1 cellular context compared by ENCODE assay signal in the genomic region with DNA sequence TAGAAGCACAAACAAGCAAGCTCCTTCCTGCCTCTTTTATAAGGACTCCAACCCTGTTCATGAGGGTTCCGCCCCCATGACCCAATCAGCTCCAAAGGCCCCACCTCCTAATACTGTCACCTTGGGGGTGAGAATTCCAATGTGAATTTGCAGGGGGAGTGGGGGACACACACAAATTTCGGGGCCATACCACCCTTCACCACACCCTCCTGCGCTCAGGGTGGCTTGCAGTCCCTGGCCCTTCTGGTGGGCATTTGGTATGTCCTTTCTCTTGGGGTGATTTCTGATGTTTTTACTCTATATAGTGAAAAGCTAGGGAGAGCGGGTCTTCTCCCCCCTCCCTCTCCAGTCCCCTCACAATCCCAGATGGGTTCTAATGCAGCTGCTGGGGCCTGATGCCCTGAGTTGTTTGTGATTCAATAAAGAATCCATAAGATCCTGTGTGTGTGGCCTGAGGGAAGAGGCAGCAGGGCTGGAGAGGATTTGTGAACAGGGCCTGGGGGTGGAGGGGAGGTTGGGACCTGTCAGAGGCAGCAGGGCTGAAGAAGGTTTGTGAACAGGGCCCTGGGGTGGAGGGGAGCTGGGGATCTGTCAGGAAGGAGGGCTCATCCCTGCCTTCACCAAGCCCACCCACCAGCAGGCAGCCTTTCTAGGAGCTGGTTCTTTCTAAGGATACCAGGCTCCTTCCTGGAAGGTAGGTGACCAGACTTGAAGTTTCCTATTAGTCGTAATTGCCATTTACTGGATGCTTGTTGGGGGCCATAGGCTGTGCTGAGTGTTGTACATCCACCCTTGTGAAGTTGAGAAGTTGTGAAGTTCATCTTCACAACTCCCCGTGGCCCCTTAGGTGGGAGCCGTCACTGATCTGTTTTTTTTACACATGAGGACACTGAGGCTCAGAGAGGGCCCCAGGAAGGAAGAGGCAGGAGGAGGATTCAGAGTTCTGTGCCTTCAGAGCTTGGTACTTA.
TF ChIP-seq lines count a peak whose summit lies in the region.

No MANE protein-coding gene starts in this region.

TF ChIP-seq in HepG2, 621 proteins besides CTCF, POLR2A, EP300 and RAD21:
- TF ChIP-seq, protein P1, sequence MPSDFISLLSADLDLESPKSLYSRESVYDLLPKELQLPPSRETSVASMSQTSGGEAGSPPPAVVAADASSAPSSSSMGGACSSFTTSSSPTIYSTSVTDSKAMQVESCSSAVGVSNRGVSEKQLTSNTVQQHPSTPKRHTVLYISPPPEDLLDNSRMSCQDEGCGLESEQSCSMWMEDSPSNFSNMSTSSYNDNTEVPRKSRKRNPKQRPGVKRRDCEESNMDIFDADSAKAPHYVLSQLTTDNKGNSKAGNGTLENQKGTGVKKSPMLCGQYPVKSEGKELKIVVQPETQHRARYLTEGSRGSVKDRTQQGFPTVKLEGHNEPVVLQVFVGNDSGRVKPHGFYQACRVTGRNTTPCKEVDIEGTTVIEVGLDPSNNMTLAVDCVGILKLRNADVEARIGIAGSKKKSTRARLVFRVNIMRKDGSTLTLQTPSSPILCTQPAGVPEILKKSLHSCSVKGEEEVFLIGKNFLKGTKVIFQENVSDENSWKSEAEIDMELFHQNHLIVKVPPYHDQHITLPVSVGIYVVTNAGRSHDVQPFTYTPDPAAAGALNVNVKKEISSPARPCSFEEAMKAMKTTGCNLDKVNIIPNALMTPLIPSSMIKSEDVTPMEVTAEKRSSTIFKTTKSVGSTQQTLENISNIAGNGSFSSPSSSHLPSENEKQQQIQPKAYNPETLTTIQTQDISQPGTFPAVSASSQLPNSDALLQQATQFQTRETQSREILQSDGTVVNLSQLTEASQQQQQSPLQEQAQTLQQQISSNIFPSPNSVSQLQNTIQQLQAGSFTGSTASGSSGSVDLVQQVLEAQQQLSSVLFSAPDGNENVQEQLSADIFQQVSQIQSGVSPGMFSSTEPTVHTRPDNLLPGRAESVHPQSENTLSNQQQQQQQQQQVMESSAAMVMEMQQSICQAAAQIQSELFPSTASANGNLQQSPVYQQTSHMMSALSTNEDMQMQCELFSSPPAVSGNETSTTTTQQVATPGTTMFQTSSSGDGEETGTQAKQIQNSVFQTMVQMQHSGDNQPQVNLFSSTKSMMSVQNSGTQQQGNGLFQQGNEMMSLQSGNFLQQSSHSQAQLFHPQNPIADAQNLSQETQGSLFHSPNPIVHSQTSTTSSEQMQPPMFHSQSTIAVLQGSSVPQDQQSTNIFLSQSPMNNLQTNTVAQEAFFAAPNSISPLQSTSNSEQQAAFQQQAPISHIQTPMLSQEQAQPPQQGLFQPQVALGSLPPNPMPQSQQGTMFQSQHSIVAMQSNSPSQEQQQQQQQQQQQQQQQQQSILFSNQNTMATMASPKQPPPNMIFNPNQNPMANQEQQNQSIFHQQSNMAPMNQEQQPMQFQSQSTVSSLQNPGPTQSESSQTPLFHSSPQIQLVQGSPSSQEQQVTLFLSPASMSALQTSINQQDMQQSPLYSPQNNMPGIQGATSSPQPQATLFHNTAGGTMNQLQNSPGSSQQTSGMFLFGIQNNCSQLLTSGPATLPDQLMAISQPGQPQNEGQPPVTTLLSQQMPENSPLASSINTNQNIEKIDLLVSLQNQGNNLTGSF (CRISPR knock-in tag; IDR thresholded peaks at IDR 0.05): no peak
- TF ChIP-seq RARG (CRISPR knock-in tag; IDR thresholded peaks at IDR 0.05; ENCODE audit: low read depth) (no peak), ZNF773 (CRISPR knock-in tag; IDR thresholded peaks at IDR 0.05; ENCODE audit: borderline replicate concordance) (no peak), ZFP1 (CRISPR knock-in tag; IDR thresholded peaks at IDR 0.05) (no peak), HDAC6 (IDR thresholded peaks at IDR 0.05; ENCODE audit: low read depth, low read length) (no peak), RXRB (CRISPR knock-in tag; IDR thresholded peaks at IDR 0.05; ENCODE audit: borderline replicate concordance) (no peak), PRDM10 (CRISPR knock-in tag; IDR thresholded peaks at IDR 0.05; ENCODE audit: low read depth) (no peak), MBD4 (IDR thresholded peaks at IDR 0.05; ENCODE audit: borderline replicate concordance, low read length) (no peak), ZNF138 (CRISPR knock-in tag; IDR thresholded peaks at IDR 0.05; ENCODE audit: low read depth) (no peak), ZNF589 (CRISPR knock-in tag; conservative IDR thresholded peaks at IDR 0.05) (no peak), ZGPAT (CRISPR knock-in tag; IDR thresholded peaks at IDR 0.05) (no peak), ZNF280B (CRISPR knock-in tag; IDR thresholded peaks at IDR 0.05; ENCODE audit: borderline replicate concordance) (no peak)
- TF ChIP-seq, protein P2, sequence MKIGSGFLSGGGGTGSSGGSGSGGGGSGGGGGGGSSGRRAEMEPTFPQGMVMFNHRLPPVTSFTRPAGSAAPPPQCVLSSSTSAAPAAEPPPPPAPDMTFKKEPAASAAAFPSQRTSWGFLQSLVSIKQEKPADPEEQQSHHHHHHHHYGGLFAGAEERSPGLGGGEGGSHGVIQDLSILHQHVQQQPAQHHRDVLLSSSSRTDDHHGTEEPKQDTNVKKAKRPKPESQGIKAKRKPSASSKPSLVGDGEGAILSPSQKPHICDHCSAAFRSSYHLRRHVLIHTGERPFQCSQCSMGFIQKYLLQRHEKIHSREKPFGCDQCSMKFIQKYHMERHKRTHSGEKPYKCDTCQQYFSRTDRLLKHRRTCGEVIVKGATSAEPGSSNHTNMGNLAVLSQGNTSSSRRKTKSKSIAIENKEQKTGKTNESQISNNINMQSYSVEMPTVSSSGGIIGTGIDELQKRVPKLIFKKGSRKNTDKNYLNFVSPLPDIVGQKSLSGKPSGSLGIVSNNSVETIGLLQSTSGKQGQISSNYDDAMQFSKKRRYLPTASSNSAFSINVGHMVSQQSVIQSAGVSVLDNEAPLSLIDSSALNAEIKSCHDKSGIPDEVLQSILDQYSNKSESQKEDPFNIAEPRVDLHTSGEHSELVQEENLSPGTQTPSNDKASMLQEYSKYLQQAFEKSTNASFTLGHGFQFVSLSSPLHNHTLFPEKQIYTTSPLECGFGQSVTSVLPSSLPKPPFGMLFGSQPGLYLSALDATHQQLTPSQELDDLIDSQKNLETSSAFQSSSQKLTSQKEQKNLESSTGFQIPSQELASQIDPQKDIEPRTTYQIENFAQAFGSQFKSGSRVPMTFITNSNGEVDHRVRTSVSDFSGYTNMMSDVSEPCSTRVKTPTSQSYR (CRISPR knock-in tag; IDR thresholded peaks at IDR 0.05; ENCODE audit: borderline replicate concordance): no peak
